Comparison of ENCODE assay signal across 1 cellular context in the genomic region with DNA sequence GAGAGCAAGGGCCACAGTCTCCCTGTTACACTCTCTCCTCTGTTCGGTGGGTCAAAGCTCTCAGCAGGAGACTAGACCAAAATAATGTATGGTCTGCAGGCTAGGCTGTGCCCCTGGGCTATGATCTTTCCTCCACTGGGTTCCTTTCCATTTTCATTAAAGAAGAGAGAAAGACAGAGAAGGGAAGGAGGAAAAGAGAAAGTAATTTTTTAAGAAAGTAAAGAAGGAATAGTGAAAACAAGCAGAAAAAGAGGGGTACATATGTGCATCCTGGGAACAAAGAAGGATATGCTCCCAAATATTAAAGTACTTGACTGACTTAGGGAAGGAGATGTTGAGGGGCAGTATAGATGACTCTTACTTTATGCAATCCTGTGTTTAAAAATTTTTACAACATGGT.
TF ChIP-seq lines count a peak whose summit lies in the region.

No MANE protein-coding gene starts in this region.

TF ChIP-seq in K562, 482 proteins besides CTCF, POLR2A, EP300 and RAD21:
- TF ChIP-seq ZNF551 (CRISPR knock-in tag; IDR thresholded peaks at IDR 0.05) (no peak), ZNF77 (CRISPR knock-in tag; IDR thresholded peaks at IDR 0.05) (no peak), ELF1 (tag; IDR thresholded peaks at IDR 0.05) (no peak)
